ENCODE assay signal across 20 cellular contexts in genomic region chr14:45715946-45716345, GRCh38.
"Had no signal": no experiment of that assay in that cellular context is flagged by ENCODE, and none has a peak within 500 bp of the region (broad histone marks: within the 10 kb centered on the region; RNA-seq: fewer than 3 reads in every experiment).

No MANE protein-coding gene starts in this region.

- H3K27me3 Mint-ChIP-seq: activated naive CD8-positive, alpha-beta T cell; natural killer cell treated with Interleukin-12 subunit alpha and Interleukin-12 subunit beta and Interleukin-15 and Interleukin-18, amount 100 ng/mL, for 72 hours; progenitor cell of endocrine pancreas had no signal

- ATAC-seq: activated CD8-positive, alpha-beta T cell treated with anti-CD3 and anti-CD28 coated beads, Interleukin-2, amount 10 ng/mL, durations not matched to agents 7 days and 5 days; natural killer cell treated with Interleukin-12 subunit alpha and Interleukin-12 subunit beta and Interleukin-15 and Interleukin-18, amount 100 ng/mL, for 72 hours had no signal

- H3K4me3 ChIP-seq: adrenal gland, ascending aorta, colonic mucosa, dorsolateral prefrontal cortex, left ventricle myocardium inferior, right atrium auricular region, upper lobe of left lung had no signal

- H3K27ac ChIP-seq: adrenal gland, ascending aorta, colonic mucosa, dorsolateral prefrontal cortex, foreskin keratinocyte, left ventricle myocardium inferior, right atrium auricular region, upper lobe of left lung had no signal

- H3K27ac Mint-ChIP-seq: activated CD8-positive, alpha-beta T cell treated with anti-CD3 and anti-CD28 coated beads, Interleukin-2, amount 10 ng/mL, durations not matched to agents 7 days and 5 days; activated naive CD8-positive, alpha-beta T cell; mesothelial cell of epicardium; natural killer cell treated with Interleukin-12 subunit alpha and Interleukin-12 subunit beta and Interleukin-15 and Interleukin-18, amount 100 ng/mL, for 72 hours; progenitor cell of endocrine pancreas had no signal

- H3K4me3 Mint-ChIP-seq: activated CD8-positive, alpha-beta T cell treated with anti-CD3 and anti-CD28 coated beads, Interleukin-2, amount 10 ng/mL, durations not matched to agents 7 days and 5 days; activated naive CD8-positive, alpha-beta T cell; mesothelial cell of epicardium; natural killer cell treated with Interleukin-12 subunit alpha and Interleukin-12 subunit beta and Interleukin-15 and Interleukin-18, amount 100 ng/mL, for 72 hours had no signal

- H3K9me3 ChIP-seq: adrenal gland, ascending aorta, colonic mucosa, right atrium auricular region, upper lobe of left lung had no signal

- H3K27me3 ChIP-seq: adrenal gland, ascending aorta, colonic mucosa, dorsolateral prefrontal cortex, foreskin keratinocyte, right atrium auricular region, upper lobe of left lung had no signal

- DNase-seq: activated CD4-positive, alpha-beta T cell treated with anti-CD3 and anti-CD28 coated beads for 1 hour; activated CD4-positive, alpha-beta T cell treated with anti-CD3 and anti-CD28 coated beads, Interleukin-2, amount 50 U/mL, for 1 hour; activated CD8-positive, alpha-beta T cell treated with anti-CD3 and anti-CD28 coated beads, Interleukin-2, amount 10 ng/mL, durations not matched to agents 7 days and 5 days; colonic mucosa; dorsolateral prefrontal cortex; erythroblast; kidney; left ventricle myocardium inferior; stimulated activated CD4-positive, alpha-beta T cell treated with anti-CD3 and anti-CD28 coated beads, Interleukin-4, amount 100 ng/mL, for 24 hours; stimulated activated naive CD4-positive, alpha-beta T cell treated with Interleukin-2 at 50 U/mL for 16 hours; T-helper 9 cell; upper lobe of left lung had no signal

- H3K4me1 ChIP-seq: adrenal gland, ascending aorta, colonic mucosa, left ventricle myocardium inferior, right atrium auricular region, upper lobe of left lung had no signal

- H3K36me3 Mint-ChIP-seq: activated naive CD8-positive, alpha-beta T cell; mesothelial cell of epicardium had no signal

- H3K36me3 ChIP-seq: adrenal gland, ascending aorta, colonic mucosa, left ventricle myocardium inferior, right atrium auricular region, upper lobe of left lung had no signal
